ENCODE assay signal across 18 cellular contexts in genomic region chr1:246727594-246727993, GRCh38.
"Had no signal": no experiment of that assay in that cellular context is flagged by ENCODE, and none has a peak within 500 bp of the region (broad histone marks: within the 10 kb centered on the region; RNA-seq: fewer than 3 reads in every experiment).

No MANE protein-coding gene starts in this region.

- DNase-seq: activated CD4-positive, alpha-beta T cell treated with anti-CD3 and anti-CD28 coated beads, Interleukin-2, amount 50 U/mL, for 4 hours; activated CD8-positive, alpha-beta memory T cell treated with anti-CD3 and anti-CD28 coated beads for 24 hours; activated CD8-positive, alpha-beta memory T cell treated with anti-CD3 and anti-CD28 coated beads, Interleukin-2, amount 50 U/mL, for 4 hours; activated T-cell treated with anti-CD3 and anti-CD28 coated beads, Interleukin-2, amount 50 U/mL, for 24 hours; foreskin fibroblast; left cardiac atrium; lower lobe of right lung; naive thymus-derived CD4-positive, alpha-beta T cell; SJCRH30; stimulated activated CD4-positive, alpha-beta T cell treated with anti-CD3 and anti-CD28 coated beads, Interleukin-12 subunit alpha, Interleukin-12 subunit beta, amount 100 ng/mL, for 4 hours; stimulated activated CD4-positive, alpha-beta T cell treated with anti-CD3 and anti-CD28 coated beads, Interleukin-1b, Interleukin-23, amount 100 ng/mL, for 48 hours; T-cell had no signal

- ATAC-seq: activated CD4-positive, CD25-positive, alpha-beta regulatory T cell treated with anti-CD3 and anti-CD28 coated beads, Interleukin-2, amount 50 U/mL, for 24 hours; activated T-helper 17 cell treated with anti-CD3 and anti-CD28 coated beads, Interleukin-2, amount 50 U/mL, for 72 hours; lower lobe of right lung; naive thymus-derived CD4-positive, alpha-beta T cell; stimulated activated memory B cell treated with anti-CD40 and anti-IgM and Interleukin-4, amounts not matched to agents 10 μg/mL and 1 μg/mL and 100 μg/mL, for 72 hours; T-cell had no signal

- H3K36me3 ChIP-seq: breast epithelium had no signal

- H3K4me3 ChIP-seq: breast epithelium, lower lobe of right lung, neural progenitor cell, SJCRH30 had no signal

- H3K4me2 ChIP-seq: neural progenitor cell had no signal

- H3K4me1 ChIP-seq: breast epithelium, SJCRH30 had no signal

- H3K9ac ChIP-seq: neural progenitor cell had no signal

- H3K27me3 ChIP-seq: breast epithelium, neural progenitor cell, SJCRH30 had no signal

- H3K27ac ChIP-seq: lower lobe of right lung, neural progenitor cell, SJCRH30, VCaP had no signal

- H2AFZ ChIP-seq: neural progenitor cell had no signal
